ENCODE assay signal across 21 cellular contexts in the genomic region with DNA sequence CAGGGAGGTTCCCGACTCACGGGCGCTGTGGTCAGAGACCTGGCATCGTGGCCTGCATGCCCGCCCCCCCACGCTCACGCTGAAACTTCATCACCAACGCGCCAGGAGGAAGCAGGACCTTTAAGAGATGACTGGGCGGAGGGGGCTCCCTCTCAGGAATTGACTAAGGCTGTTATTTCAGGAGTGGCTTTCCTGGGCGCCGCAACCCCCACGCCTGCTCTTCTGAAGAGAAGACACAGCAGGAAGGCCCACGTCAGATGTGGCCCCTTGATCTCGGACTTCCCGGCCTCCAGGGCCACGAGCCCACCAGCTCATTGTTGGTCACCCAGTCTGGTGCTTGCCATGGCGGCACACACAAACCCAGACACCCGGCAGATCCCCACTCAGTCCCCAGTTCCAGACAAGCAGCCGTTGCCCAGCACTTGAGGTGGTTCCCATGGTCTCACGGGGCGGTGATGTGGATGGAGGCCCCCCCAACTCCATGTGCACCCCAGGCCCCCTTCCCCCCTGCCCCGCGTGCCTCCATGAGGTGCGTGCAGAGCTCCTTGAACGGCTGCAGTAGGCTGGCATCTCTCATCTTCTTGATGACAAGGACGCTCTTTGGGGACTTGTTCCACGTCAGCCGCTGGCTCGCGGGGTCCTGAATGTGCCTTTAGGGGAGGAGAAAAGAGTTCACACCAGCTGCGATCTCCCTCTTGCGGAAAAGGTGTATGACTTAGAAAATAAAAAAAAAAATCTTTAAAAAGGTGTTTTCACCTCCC. TPM values are rescaled to one million over a fixed set of nuclear protein-coding genes. Genes with fewer than 3 reads are reported as not detected.
DNase-seq lines count a peak whose midpoint lies in the region; ATAC-seq, FAIRE-seq and TF ChIP-seq lines count a peak whose summit lies in the region.
"Had no signal": no experiment of that assay in that cellular context is flagged by ENCODE, and none has a peak within 500 bp of the region (broad histone marks: within the 10 kb centered on the region; RNA-seq: fewer than 3 reads in every experiment).

No MANE protein-coding gene starts in this region.

- CTCF ChIA-PET in GM12878 (lab: Yijun Ruan, JAX) (no interaction called here), GM10248 (lab: Yijun Ruan, JAX) (interaction anchor here (2.5 kb wide), 1 partner anchor 20 kb away, joined by 7 read pairs; no protein-coding TSS in a partner anchor)

- H3K4me2 ChIP-seq in GM12878 (ENCODE audit: control insufficient read depth, insufficient read depth), result no peak overlapping the region
- H3K4me2 ChIP-seq: A549, BLaER1 had no signal

- RAD21 ChIA-PET in GM12878 (lab: Charles Lee; ENCODE audit: unreplicated experiment), result interaction anchor here (1.5 kb wide), 1 partner anchor 20 kb away, joined by 4 read pairs; no protein-coding TSS in a partner anchor

- H3K4me3 Mint-ChIP-seq in mesothelial cell of epicardium, result no peak overlapping the region

- no peak for FAIRE-seq in GM12878 (lab: Jason Lieb, UNC)
- FAIRE-seq: A549, D721Med had no signal

- no peak for ATAC-seq in GM12878
- no peak for ATAC-seq in HG02623 (IDR thresholded peaks at IDR 0.05; ENCODE audit: unreplicated experiment)
- ATAC-seq: A549, HCT116, SK-N-SH treated with all-trans-retinoic acid at 6 μM for 48 hours had no signal

- no peak overlapping the region for H2AFZ ChIP-seq in GM12878 (ENCODE audit: control insufficient read depth, low read depth, low read length)
- H2AFZ ChIP-seq: GM23248 had no signal

- H3K9me3 ChIP-seq in GM12878 (replicated peaks; ENCODE audit: control insufficient read depth, insufficient read depth, low read length) (no peaks in the 10 kb centered on the region), neutrophil (peaks cover 7% of the 10 kb centered on the region)
- H3K9me3 ChIP-seq: A549, BLaER1 had no signal

- no TSS peak for BruUV-seq in GM12878 (replicated peaks; lab: Mats Ljungman, UMichigan)

- in situ Hi-C loops in GM12878 (cut with MboI), result no loop called here

- H3K27me3 ChIP-seq in GM12878 (replicated peaks in 1 of 2; ENCODE audit: control insufficient read depth in 2 of 2, insufficient read depth in 2 of 2, low read length in 1 of 2) (no peaks in the 10 kb centered on the region), neutrophil (no peaks in the 10 kb centered on the region)
- H3K27me3 ChIP-seq: BLaER1 had no signal

- H4K20me1 ChIP-seq in GM12878 (ENCODE audit: control insufficient read depth, insufficient read depth), result no peaks in the 10 kb centered on the region

- no peaks in the 10 kb centered on the region; the same call in 1 of the 2 replicates for H3K79me2 ChIP-seq in GM12878 (ENCODE audit: control insufficient read depth, insufficient read depth, low read length)

- TF ChIP-seq EP300 in GM12878 (IDR thresholded peaks at IDR 0.05; ENCODE audit: borderline replicate concordance in 1 of 2, control insufficient read depth in 1 of 2, low read depth in 2 of 2, low read length in 2 of 2), result no peak

- POLR2A ChIA-PET in GM12878 (lab: Charles Lee) (interaction anchor here (0.5 kb wide), 1 partner anchor 483 kb away, joined by 4 read pairs; the partner anchor contains the start of gene UBE2J2), GM10248 (lab: Yijun Ruan, JAX) (interaction anchor here (0.6 kb wide), 1 partner anchor 153 kb away, joined by 4 read pairs; no protein-coding TSS in a partner anchor)

- intact Hi-C loops in GM12878 (cut with micrococcal nuclease; ENCODE audit: unreplicated experiment), result no loop called here

- H3K36me3 Mint-ChIP-seq in mesothelial cell of epicardium, result peaks cover 17% of the 10 kb centered on the region

- no peak for TF ChIP-seq CTCF in 22Rv1 (IDR thresholded peaks at IDR 0.05)
- no peak for TF ChIP-seq CTCF in GM20000 (IDR thresholded peaks at IDR 0.05; ENCODE audit: extremely low read depth, missing control alignments)
- no peak for TF ChIP-seq CTCF in GM12878 (IDR thresholded peaks at IDR 0.05 in 2 of 3, conservative IDR thresholded peaks at IDR 0.05 in 1 of 3; ENCODE audit: control insufficient read depth in 2 of 3, extremely low read depth in 1 of 3, insufficient read depth in 1 of 3, low read depth in 3 of 3, low read length in 3 of 3)
- TF ChIP-seq CTCF in neutrophil (IDR thresholded peaks at IDR 0.05), result no peak
- no peak for TF ChIP-seq CTCF in mesothelial cell of epicardium (IDR thresholded peaks at IDR 0.05; ENCODE audit: unreplicated experiment)
- TF ChIP-seq CTCF in GM10248 (IDR thresholded peaks at IDR 0.05; ENCODE audit: control extremely low read depth, extremely low read depth, low read depth, missing control alignments), result no peak

- DNase-seq in GM20000 (ENCODE audit: low spot score), result peak; percentile 19
- DNase-seq in GM12878 (ENCODE audit: low read depth, low spot score), result no peak
- no peak for DNase-seq in OCI-M2 (lab: John Stamatoyannopoulos, UW; ENCODE audit: unreplicated experiment)
- DNase-seq in mesothelial cell of epicardium (ENCODE audit: low spot score in 2 of 2, unreplicated experiment in 2 of 2), result no peak
- no peak for DNase-seq in GM10248 (ENCODE audit: extremely low spot score)
- DNase-seq: DMS79 treated with DMSO at 0.1 percent for 48 hours; GM23248; KBM-7; NCI-H1105 treated with DMSO at 0.1 percent for 48 hours; NCI-H1694 treated with DMSO at 0.1 percent for 48 hours; NCI-H748 treated with DMSO at 0.1 percent for 48 hours; NK-92 treated with Interleukin-12 subunit alpha and Interleukin-12 subunit beta, amount 100 ng/mL, for 24 hours; SIG-M5 had no signal

- peak overlapping the region; percentile 81; the same call in 1 of the 2 replicates for H3K27ac ChIP-seq in 22Rv1
- H3K27ac ChIP-seq in GM12878 (ENCODE audit: control insufficient read depth, insufficient read depth), result no peak overlapping the region
- H3K27ac ChIP-seq in neutrophil, result peak overlapping the region; percentile 13
- H3K27ac ChIP-seq: GM23248 had no signal

- H3K27me3 Mint-ChIP-seq in mesothelial cell of epicardium (ENCODE audit: low read depth), result no peaks in the 10 kb centered on the region

- H3K27ac Mint-ChIP-seq in mesothelial cell of epicardium, result no peak overlapping the region

- H3K4me3 ChIP-seq in GM12878 (no peak overlapping the region), neutrophil (ENCODE audit: low read depth in 1 of 2, low read length in 1 of 2) (no peak overlapping the region)
- H3K4me3 ChIP-seq: A549, BLaER1, GM23248 had no signal

- TF ChIP-seq POLR2A in GM12878 (IDR thresholded peaks at IDR 0.05; ENCODE audit: low read depth, low read length), result 0 out of 2 replicates have a peak, but pooled peaks have one; percentile 26

- no peaks in the 10 kb centered on the region for H3K9me3 Mint-ChIP-seq in mesothelial cell of epicardium

- H3K4me1 Mint-ChIP-seq in mesothelial cell of epicardium, result no peaks in the 10 kb centered on the region

- 85% methylated on average over 32 of the region's 33 CpGs for WGBS in GM12878 (ENCODE audit: insufficient coverage, insufficient replicate concordance, low lambda C conversion rate, missing lambda C conversion rate)

- no peaks in the 10 kb centered on the region for H3K4me1 ChIP-seq in GM12878 (ENCODE audit: control insufficient read depth, insufficient read depth, low read length)
- H3K4me1 ChIP-seq in neutrophil (ENCODE audit: control insufficient read depth in 1 of 2, insufficient read depth in 1 of 2, low read depth in 1 of 2, low read length in 1 of 2), result peaks cover 25 to 30% of the 10 kb centered on the region in 2 experiments

- SMC1A ChIA-PET in GM12878 (lab: Charles Lee; ENCODE audit: uncharacterized antibody, unreplicated experiment), result no interaction called here

- H3K36me3 ChIP-seq in GM12878 (ENCODE audit: control insufficient read depth in 2 of 2, insufficient read depth in 2 of 2, low read length in 1 of 2) (peaks cover 16 to 56% of the 10 kb centered on the region in 2 experiments; a peak in 3 of 4 replicates), neutrophil (peaks cover 99% of the 10 kb centered on the region)

- H3K9ac ChIP-seq in GM12878 (ENCODE audit: control insufficient read depth, insufficient read depth, low read length), result no peak overlapping the region
- H3K9ac ChIP-seq: GM23248 had no signal

- no peak for TF ChIP-seq RAD21 in GM12878 (IDR thresholded peaks at IDR 0.05; ENCODE audit: insufficient read depth, low read depth, low read length)

RNA-seq across cellular contexts. Expression of gene NADK, which starts 21.4 kb away (rescaled TPM):
- total RNA-seq in GM12878 (2013; cell fraction: nucleolus; rRNA removed), result 113 and 124 TPM in 2 replicates
- total RNA-seq in GM12878 (2014; rRNA removed), result 46.5 and 49.1 TPM in 2 replicates
- 27.0 and 30.2 TPM in 2 replicates for total RNA-seq in GM12878 (2014; rRNA removed; fragmentation: Illumina TruSeq; extraction: Trizol)
- 78.7 and 93.2 TPM in 2 replicates for total RNA-seq in GM12878 (2021)
- 36.7 TPM for polyA plus RNA-seq in GM12878 (2011; ENCODE audit: low read depth)
- 48.7 and 62.6 TPM in 2 replicates for polyA plus RNA-seq in GM12878 (2011; rRNA removed)
- 72.7 and 78.2 TPM in 2 replicates for polyA plus RNA-seq in GM12878 (2011; cell fraction: cytosol; rRNA removed)
- polyA plus RNA-seq in GM12878 (2011; cell fraction: nucleus; rRNA removed), result 242 and 315 TPM in 2 replicates
- polyA plus RNA-seq in GM12878 (2012), result 42.3 and 46.1 TPM in 2 replicates
- 10.6 and 32.9 TPM in 2 replicates for polyA plus RNA-seq in GM12878 (2014; fragmentation: Illumina TruSeq; extraction: Trizol)
- 1 to 10 TPM; 1.1 to 3.6 TPM for polyA plus RNA-seq in GM12878 (2014; fragmentation: Nextera tagmentation; extraction: Ambion mirVana)
- polyA plus RNA-seq in GM12878 (2014; rRNA removed), result 70.8 and 75.2 TPM in 2 replicates
- 10 to 100 TPM; 44.6 to 60.6 TPM for polyA plus RNA-seq in GM12878 (2016; fragmentation: Nextera tagmentation; extraction: Ambion mirVana)
- polyA minus RNA-seq in GM12878 (2011; rRNA and poly(A)+ RNA removed), result 21.1 and 51.6 TPM in 2 replicates
- polyA minus RNA-seq in GM12878 (2011; cell fraction: cytosol; rRNA and poly(A)+ RNA removed), result 29.9 and 30.3 TPM in 2 replicates
- 39.2 and 54.4 TPM in 2 replicates for polyA minus RNA-seq in GM12878 (2011; cell fraction: nucleus; rRNA and poly(A)+ RNA removed)
- total RNA-seq in mesothelial cell of epicardium, result 77.7 to 79.9 TPM (median 78.2 TPM) in 3 replicates

RNA-seq across cellular contexts. Expression of gene CDK11A, which starts 32.7 kb away (rescaled TPM):
- 45.6 and 46.9 TPM in 2 replicates for total RNA-seq in GM12878 (2013; cell fraction: nucleolus; rRNA removed)
- total RNA-seq in GM12878 (2014; rRNA removed) (19.3 and 29.4 TPM in 2 replicates), GM12878 (2014; rRNA removed; fragmentation: Illumina TruSeq; extraction: Trizol) (20.1 and 22.0 TPM in 2 replicates), GM12878 (2021) (37.0 and 46.0 TPM in 2 replicates), mesothelial cell of epicardium (47.9 to 54.2 TPM (median 52.8 TPM) in 3 replicates)
- 32.2 TPM for polyA plus RNA-seq in GM12878 (2011; ENCODE audit: low read depth)
- polyA plus RNA-seq in GM12878 (2011; rRNA removed) (3.6 and 7.4 TPM in 2 replicates), GM12878 (2014; fragmentation: Illumina TruSeq; extraction: Trizol) (20.1 and 30.0 TPM in 2 replicates), GM12878 (2014; fragmentation: Nextera tagmentation; extraction: Ambion mirVana) (1 to 10 TPM; 5.1 to 9.0 TPM), GM12878 (2014; rRNA removed) (37.4 and 52.0 TPM in 2 replicates), GM12878 (2016; fragmentation: Nextera tagmentation; extraction: Ambion mirVana) (10 to 100 TPM; 24.0 to 27.8 TPM)
- polyA plus RNA-seq in GM12878 (2011; cell fraction: cytosol; rRNA removed), result 10.7 and 16.9 TPM in 2 replicates
- polyA plus RNA-seq in GM12878 (2011; cell fraction: nucleus; rRNA removed), result 166 and 242 TPM in 2 replicates
- 30.6 and 44.2 TPM in 2 replicates for polyA plus RNA-seq in GM12878 (2012)
- 9.1 and 11.0 TPM in 2 replicates for polyA minus RNA-seq in GM12878 (2011; rRNA and poly(A)+ RNA removed)
- 69.0 and 71.3 TPM in 2 replicates for polyA minus RNA-seq in GM12878 (2011; cell fraction: cytosol; rRNA and poly(A)+ RNA removed)
- polyA minus RNA-seq in GM12878 (2011; cell fraction: nucleus; rRNA and poly(A)+ RNA removed), result 23.5 and 39.3 TPM in 2 replicates
